In genomic region chr10:62454696-62455451, GRCh38 we compare ENCODE assay signal across 13 cellular contexts.
DNase-seq lines count a peak whose midpoint lies in the region; ATAC-seq and FAIRE-seq lines count a peak whose summit lies in the region.
"Had no signal": no experiment of that assay in that cellular context is flagged by ENCODE, and none has a peak within 500 bp of the region (broad histone marks: within the 10 kb centered on the region; RNA-seq: fewer than 3 reads in every experiment).

No MANE protein-coding gene starts in this region.

- H3K27ac ChIP-seq in mesodermal cell (ENCODE audit: low read depth, low read length, severe bottlenecking) = peak overlapping the region; percentile 46
- H3K27ac ChIP-seq: neural progenitor cell had no signal

- ATAC-seq in GM21737 (IDR thresholded peaks at IDR 0.05; ENCODE audit: unreplicated experiment) (no peak), GM18498 (IDR thresholded peaks at IDR 0.05; ENCODE audit: unreplicated experiment) (no peak)

- H3K4me1 ChIP-seq in mesodermal cell (ENCODE audit: control insufficient read depth, insufficient read depth, low read length, poor library complexity, severe bottlenecking) = peaks cover 8% of the 10 kb centered on the region
- H3K4me1 ChIP-seq: adrenal gland, neural progenitor cell had no signal

- no peaks in the 10 kb centered on the region for H3K9me3 ChIP-seq in mesodermal cell (ENCODE audit: control insufficient read depth, low read length)
- H3K9me3 ChIP-seq: adrenal gland had no signal

- DNase-seq in AG20443 (ENCODE audit: low spot score) (peak; percentile 83), LoVo (ENCODE audit: low spot score) (peak; percentile 77), dermis blood vessel endothelial cell (no peak), NCI-H187 treated with DMSO at 0.1 percent for 48 hours (lab: John Stamatoyannopoulos, UW) (no peak)
- DNase-seq: activated CD4-positive, CD25-positive, alpha-beta regulatory T cell treated with anti-CD3 and anti-CD28 coated beads, Interleukin-2, amount 50 U/mL, for 72 hours; glutamatergic neuron; KG1 had no signal

- H3K36me3 ChIP-seq in mesodermal cell (ENCODE audit: control insufficient read depth, insufficient read depth, low read length) = no peaks in the 10 kb centered on the region
- H3K36me3 ChIP-seq: adrenal gland, neural progenitor cell had no signal

- WGBS in mesodermal cell (ENCODE audit: insufficient coverage in 2 of 2), 2 experiments = 80 to 86% methylated on average over 2 of the region's 3 CpGs

- no peak overlapping the region for H3K4me3 ChIP-seq in mesodermal cell (ENCODE audit: extremely low read depth, insufficient read depth, low read length, poor library complexity, severe bottlenecking)
- H3K4me3 ChIP-seq: adrenal gland, neural progenitor cell had no signal

- FAIRE-seq in endometrium (lab: Jason Lieb, UNC) = peak; percentile 91

Comparison
In these comparisons a context has a peak if more than half of its experiments do, and no peak if none do; other contexts are left out.
1. DNase-seq: peak in AG20443 (single experiment) and LoVo (single experiment); none in dermis blood vessel endothelial cell (single experiment) and NCI-H187 treated with DMSO at 0.1 percent for 48 hours (single experiment).